Comparison of ENCODE assay signal across 8 cellular contexts in genomic region chr1:26306290-26307221, GRCh38. TPM values are rescaled to one million over a fixed set of nuclear protein-coding genes. Genes with fewer than 3 reads are reported as not detected.
A peak's percentile ranks its signal among the peaks of the same experiment; 100 is the strongest.
DNase-seq lines count a peak whose midpoint lies in the region; ATAC-seq, FAIRE-seq and TF ChIP-seq lines count a peak whose summit lies in the region.

TSS of gene UBXN11 (minus strand) at chr1:26306636. CDS start at chr1:26302883, 3,753 bp downstream.

- POLR2A ChIA-PET in Caco-2 (lab: Charles Lee) (no interaction called here), H1 (lab: Charles Lee; ENCODE audit: partially characterized antibody) (interaction anchor here (1.3 to 4.6 kb wide), 6 partner anchors 11 to 109 kb away, joined by 3 to 29 read pairs (median 4); partner anchors contain the start of genes CD52 and LIN28A)
- POLR2A ChIA-PET in activated CD8-positive, alpha-beta memory T cell treated with anti-CD3 and anti-CD28 coated beads for 36 hours (lab: Charles Lee): interaction anchor here (0.6 to 3.1 kb wide), 5 partner anchors 12 to 78 kb away, joined by 4 to 19 read pairs (median 9); partner anchors contain the start of gene CD52

- peak within 1 kb of the TSS; percentile 98 for H3K27ac Mint-ChIP-seq in Caco-2 (ENCODE audit: unreplicated experiment)

- H3K79me1 ChIP-seq in H1 (ENCODE audit: low read depth, low read length): no peaks in the 10 kb centered on the region
- H3K79me1 ChIP-seq in mesendoderm (ENCODE audit: low read length): peaks cover 1% of the 10 kb centered on the region

- H3K27ac ChIP-seq in H1 (ENCODE audit: low read depth, low read length) (peak within 1 kb of the TSS; percentile 75), mesendoderm (ENCODE audit: low read depth, low read length) (no peak within 1 kb of the TSS)

- H3K27me3 Mint-ChIP-seq in Caco-2 (ENCODE audit: insufficient read depth, unreplicated experiment): no peaks in the 10 kb centered on the region

- no peak within 1 kb of the TSS for H4K91ac ChIP-seq in H1 (replicated peaks; ENCODE audit: insufficient read length, low read length)

- H2AK5ac ChIP-seq in H1 (ENCODE audit: low read depth, low read length): no peak within 1 kb of the TSS
- H2AK5ac ChIP-seq in mesendoderm (ENCODE audit: low read length): no peak within 1 kb of the TSS

- H3K4me3 Mint-ChIP-seq in Caco-2 (ENCODE audit: unreplicated experiment): peak within 1 kb of the TSS; percentile 99

- peak within 1 kb of the TSS; percentile 48 for H4K5ac ChIP-seq in H1 (ENCODE audit: insufficient read length, low read depth, low read length)
- peak within 1 kb of the TSS; percentile 93 for H4K5ac ChIP-seq in mesendoderm (ENCODE audit: low read length)

- H3K18ac ChIP-seq in H1 (ENCODE audit: extremely low read depth, low read length): no peak within 1 kb of the TSS
- no peak within 1 kb of the TSS for H3K18ac ChIP-seq in mesendoderm (ENCODE audit: low read length)

- peak within 1 kb of the TSS; percentile 98 for H2AFZ ChIP-seq in H1 (ENCODE audit: low read length)

- no peaks in the 10 kb centered on the region for H4K20me1 ChIP-seq in H1 (replicated peaks in 1 of 2; ENCODE audit: control insufficient read depth in 1 of 2, insufficient read depth in 2 of 2, low read length in 2 of 2)

- peaks cover 12% of the 10 kb centered on the region for H3K4me1 Mint-ChIP-seq in Caco-2 (ENCODE audit: low read depth, unreplicated experiment)

- no peak for TF ChIP-seq EP300 in H1 (IDR thresholded peaks at IDR 0.05; ENCODE audit: borderline replicate concordance in 1 of 2, low read depth in 2 of 2, low read length in 2 of 2)

- peak within 1 kb of the TSS; percentile 52; the same call in 1 of the 2 replicates for H2BK5ac ChIP-seq in H1 (ENCODE audit: low read depth, low read length)
- no peak within 1 kb of the TSS for H2BK5ac ChIP-seq in mesendoderm (ENCODE audit: low read length)

- peak within 1 kb of the TSS; percentile 73; the same call in 1 of the 2 replicates for H4K8ac ChIP-seq in H1 (ENCODE audit: extremely low read depth, insufficient read depth, low read length)
- no peak within 1 kb of the TSS for H4K8ac ChIP-seq in mesendoderm (ENCODE audit: low read depth, low read length)

- peak in 1 of 2 experiments; percentile 55; a peak in 2 of 3 replicates for TF ChIP-seq POLR2A in H1 (IDR thresholded peaks at IDR 0.05; ENCODE audit: control extremely low read depth in 1 of 2, low read depth in 2 of 2, low read length in 2 of 2)

- H3K23me2 ChIP-seq in H1 (ENCODE audit: low read depth, low read length): peaks cover 9% of the 10 kb centered on the region

- peak; percentile 97 for ATAC-seq in GM21381 (IDR thresholded peaks at IDR 0.05; ENCODE audit: unreplicated experiment)

- peak within 1 kb of the TSS; percentile 66 for H3K56ac ChIP-seq in H1 (replicated peaks; ENCODE audit: insufficient read length, low read depth, low read length)
- H3K56ac ChIP-seq in mesendoderm (ENCODE audit: low read length): peak within 1 kb of the TSS; percentile 94

- peaks cover 5% of the 10 kb centered on the region for H3K36me3 Mint-ChIP-seq in Caco-2 (ENCODE audit: insufficient read depth, unreplicated experiment)

- H3K27me3 ChIP-seq in Caco-2 (replicated peaks; ENCODE audit: control insufficient read depth, insufficient read depth, low read length) (no peaks in the 10 kb centered on the region), H1 (replicated peaks in 1 of 4; ENCODE audit: control insufficient read depth in 3 of 4, extremely low read depth in 1 of 4, insufficient read depth in 3 of 4, low read length in 3 of 4) (no peaks in the 10 kb centered on the region), mesendoderm (ENCODE audit: insufficient read depth, low read length, poor library complexity) (no peaks in the 10 kb centered on the region)

- H3K4me1 ChIP-seq in Caco-2 (peaks cover 14% of the 10 kb centered on the region; the same call in 1 of the 2 replicates), H1 (replicated peaks in 1 of 4; ENCODE audit: control insufficient read depth in 3 of 4, insufficient read depth in 4 of 4, low read length in 3 of 4) (peaks cover 0 to 5% (median 2%) of the 10 kb centered on the region in 4 experiments; a peak in 3 of 7 replicates), mesendoderm (ENCODE audit: control insufficient read depth, low read depth, low read length) (peaks cover 7% of the 10 kb centered on the region)

- no peaks in the 10 kb centered on the region for H3K9me3 Mint-ChIP-seq in Caco-2 (ENCODE audit: unreplicated experiment)

- H3K9ac ChIP-seq in H1 (replicated peaks in 1 of 4; ENCODE audit: extremely low read depth in 1 of 4, low read depth in 3 of 4, low read length in 3 of 4) (peak within 1 kb of the TSS in 3 of 4 experiments; percentile 74 to 89 (median 84); a peak in 6 of 7 replicates), mesendoderm (ENCODE audit: low read length) (peak within 1 kb of the TSS; percentile 91)

- TF ChIP-seq CTCF in Caco-2 (IDR thresholded peaks at IDR 0.05; ENCODE audit: insufficient read depth in 1 of 2, low read depth in 1 of 2, low read length in 1 of 2, severe bottlenecking in 1 of 2, unreplicated experiment in 1 of 2): no peak
- no peak for TF ChIP-seq CTCF in H1 (IDR thresholded peaks at IDR 0.05; ENCODE audit: control extremely low read depth in 1 of 3, insufficient read depth in 1 of 3, low read depth in 1 of 3, low read length in 3 of 3)

- CTCF ChIA-PET in Caco-2 (lab: Charles Lee) (no interaction called here), H1 (lab: Charles Lee; ENCODE audit: partially characterized antibody) (interaction anchor here (0.6 to 57.0 kb wide), 4 partner anchors 10 to 92 kb away, joined by 3 to 1530 read pairs (median 776); partner anchors contain the start of genes CD52, SH3BGRL3 and UBXN11)
- CTCF ChIA-PET in activated CD8-positive, alpha-beta memory T cell treated with anti-CD3 and anti-CD28 coated beads for 36 hours (lab: Charles Lee): interaction anchor here (0.7 to 3.6 kb wide), 11 partner anchors 8 to 85 kb away, joined by 3 to 14 read pairs (median 4); partner anchors contain the start of genes CD52, CEP85 and SH3BGRL3

- H3K4me2 ChIP-seq in H1 (ENCODE audit: insufficient read depth in 1 of 2, low read depth in 2 of 2, low read length in 2 of 2) (peak within 1 kb of the TSS; percentile 56 to 97), mesendoderm (ENCODE audit: low read length) (peak within 1 kb of the TSS; percentile 93)

- FAIRE-seq in HTR-8/SVneo (lab: Jason Lieb, UNC) (peak; percentile 31), H1 (lab: Jason Lieb, UNC) (peak; percentile 68)

- no peak within 1 kb of the TSS for H3K23ac ChIP-seq in H1 (ENCODE audit: insufficient read length)
- no peak within 1 kb of the TSS for H3K23ac ChIP-seq in mesendoderm (ENCODE audit: low read length)

- peak within 1 kb of the TSS; percentile 95; the same call in 1 of the 2 replicates for H2BK15ac ChIP-seq in H1 (ENCODE audit: low read length)
- H2BK15ac ChIP-seq in mesendoderm (replicated peaks; ENCODE audit: low read depth): no peak within 1 kb of the TSS

- DNase-seq in Caco-2: peak; percentile 93 to 96
- DNase-seq in HTR-8/SVneo (ENCODE audit: insufficient read length, low spot score): peak; percentile 99
- peak; percentile 97 for DNase-seq in NOMO-1 treated with DMSO at 0.1 percent for 48 hours (lab: John Stamatoyannopoulos, UW; ENCODE audit: unreplicated experiment)
- peak; percentile 78 to 91 for DNase-seq in H1 (ENCODE audit: low read depth in 1 of 2, low spot score in 2 of 2)
- peak; percentile 99 for DNase-seq in mesendoderm
- peak; percentile 76 for DNase-seq in stimulated activated CD8-positive, alpha-beta memory T cell treated with anti-CD3 and anti-CD28 coated beads, Interleukin-12 subunit alpha, Interleukin-12 subunit beta, amount 100 ng/mL, for 4 hours (ENCODE audit: low read depth)

- H2BK20ac ChIP-seq in H1 (ENCODE audit: low read length): no peak within 1 kb of the TSS

- intact Hi-C loops in Caco-2 (cut with micrococcal nuclease; ENCODE audit: unreplicated experiment): no loop called here

- H3K36me3 ChIP-seq in Caco-2 (ENCODE audit: control insufficient read depth, insufficient read depth, low read length) (no peaks in the 10 kb centered on the region), H1 (ENCODE audit: control insufficient read depth in 2 of 4, insufficient read depth in 4 of 4, low read length in 3 of 4) (no peaks in the 10 kb centered on the region), mesendoderm (ENCODE audit: control insufficient read depth, insufficient read depth, low read length) (no peaks in the 10 kb centered on the region)

- H3K4ac ChIP-seq in H1 (replicated peaks; ENCODE audit: insufficient read length, low read depth, low read length) (no peak within 1 kb of the TSS), mesendoderm (ENCODE audit: low read depth, low read length) (no peak within 1 kb of the TSS)

- H3K14ac ChIP-seq in H1 (ENCODE audit: insufficient read length): no peak within 1 kb of the TSS

- BruUV-seq in Caco-2 (replicated peaks; lab: Mats Ljungman, UMichigan): TSS peak; percentile 85

- H2BK120ac ChIP-seq in H1 (replicated peaks; ENCODE audit: low read depth, low read length): no peak within 1 kb of the TSS
- H2BK120ac ChIP-seq in mesendoderm (ENCODE audit: low read depth, low read length): no peak within 1 kb of the TSS

- TF ChIP-seq RAD21 in H1 (IDR thresholded peaks at IDR 0.05 in 1 of 2, conservative IDR thresholded peaks at IDR 0.05 in 1 of 2; ENCODE audit: low read depth in 2 of 2, low read length in 2 of 2): no peak

- no peaks in the 10 kb centered on the region for H3K79me2 ChIP-seq in H1 (ENCODE audit: control insufficient read depth in 1 of 2, insufficient read depth in 2 of 2, low read length in 2 of 2)
- H3K79me2 ChIP-seq in mesendoderm (ENCODE audit: control insufficient read depth, insufficient read depth, low read length): no peaks in the 10 kb centered on the region

- 0 out of 2 replicates have a peak within 1 kb of the TSS, but pooled peaks have one; percentile 79 for H2BK12ac ChIP-seq in H1 (ENCODE audit: low read depth, low read length)

- H3K9me3 ChIP-seq in Caco-2 (no peaks in the 10 kb centered on the region), H1 (ENCODE audit: insufficient read depth in 2 of 2, low read depth in 1 of 2, low read length in 1 of 2) (no peaks in the 10 kb centered on the region)

- H3K4me3 ChIP-seq in Caco-2 (ENCODE audit: low read depth, low read length) (peak within 1 kb of the TSS; percentile 87), H1 (ENCODE audit: extremely low read depth in 1 of 4, insufficient read depth in 2 of 4, low read depth in 3 of 4, low read length in 4 of 4) (peak within 1 kb of the TSS; percentile 52 to 98 (median 96)), mesendoderm (ENCODE audit: low read length) (peak within 1 kb of the TSS; percentile 96)

- 4% methylated on average over 46 of the region's 51 CpGs; no CpG with 5 or more reads in 1 of the 2 experiments for WGBS in H1 (ENCODE audit: extremely low coverage in 1 of 2, insufficient coverage in 1 of 2, insufficient read length in 1 of 2, insufficient replicate concordance in 2 of 2, low coverage in 1 of 2, low lambda C conversion rate in 2 of 2, missing lambda C conversion rate in 1 of 2), 2 experiments
- no CpG with 5 or more reads among the region's 51 CpGs for WGBS in mesendoderm (ENCODE audit: extremely low coverage, insufficient coverage, low lambda C conversion rate)

RNA-seq across cellular contexts. Expression of gene UBXN11, which starts in this region (rescaled TPM):
- 12.5 TPM in 2 replicates for total RNA-seq in Caco-2 (2022)
- 10 to 100 TPM; 27.6 to 27.8 TPM for total RNA-seq in activated CD8-positive, alpha-beta memory T cell treated with anti-CD3 and anti-CD28 coated beads for 36 hours
- total RNA-seq in H1 (2021; fragmentation: NEBNext Ultra II Directional; extraction: Animal tissue kit (Norgen Biotek cat#: 25700)): 6.1 and 6.3 TPM in 2 replicates
- polyA plus RNA-seq in H1 (2011; rRNA removed): 10.4 and 14.8 TPM in 2 replicates
- 15.3 TPM for polyA plus RNA-seq in H1 (2011; cell fraction: cytosol; rRNA removed)
- polyA plus RNA-seq in H1 (2011; cell fraction: nucleus; rRNA removed): 42.2 TPM
- polyA plus RNA-seq in H1 (2012, experiment 1 of 2): 9.8 to 12.4 TPM (median 11.7 TPM) in 4 replicates
- 10.1 TPM for polyA plus RNA-seq in H1 (2012, experiment 2 of 2)
- 6.9 TPM for polyA plus RNA-seq in H1 (2013, experiment 1 of 2)
- 6.1 TPM for polyA plus RNA-seq in H1 (2013, experiment 2 of 2)
- polyA minus RNA-seq in H1 (2011; rRNA and poly(A)+ RNA removed): 7.2 and 7.3 TPM in 2 replicates
- polyA minus RNA-seq in H1 (2011; cell fraction: cytosol; rRNA and poly(A)+ RNA removed): 4.2 TPM
- 14.1 TPM for polyA minus RNA-seq in H1 (2011; cell fraction: nucleus; rRNA and poly(A)+ RNA removed)
- polyA plus RNA-seq in mesendoderm (2013, experiment 1 of 2): 6.0 TPM
- polyA plus RNA-seq in mesendoderm (2013, experiment 2 of 2): 6.4 TPM
